Comparison of ENCODE assay signal across 31 cellular contexts in the genomic region with DNA sequence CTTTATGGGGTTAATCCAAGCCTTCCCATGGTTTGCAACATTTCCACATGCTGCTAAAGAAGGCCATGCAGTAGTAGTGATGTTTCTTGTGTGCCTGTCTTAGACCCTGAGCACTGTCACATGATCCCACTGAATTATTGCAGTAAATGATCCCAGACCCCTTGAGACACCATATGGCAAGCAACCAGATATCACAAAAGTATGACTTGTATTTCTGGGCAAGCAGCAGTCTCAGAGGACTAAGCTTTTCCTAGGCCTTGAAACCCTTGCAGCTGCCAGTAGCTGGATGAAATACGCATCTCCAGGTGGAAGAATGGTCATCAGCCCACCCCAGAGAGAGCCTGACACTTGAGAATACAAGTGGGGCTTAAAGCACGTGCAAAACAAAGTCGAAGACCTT. TPM values are rescaled to one million over a fixed set of nuclear protein-coding genes. Genes with fewer than 3 reads are reported as not detected.
DNase-seq lines count a peak whose midpoint lies in the region; ATAC-seq, FAIRE-seq and TF ChIP-seq lines count a peak whose summit lies in the region.
"Had no signal": no experiment of that assay in that cellular context is flagged by ENCODE, and none has a peak within 500 bp of the region (broad histone marks: within the 10 kb centered on the region; RNA-seq: fewer than 3 reads in every experiment).

No MANE protein-coding gene starts in this region.

- H2AK5ac ChIP-seq in trophoblast cell (ENCODE audit: low read length), result no peak overlapping the region

- H3K36me3 Mint-ChIP-seq in effector memory CD8-positive, alpha-beta T cell (ENCODE audit: insufficient read depth), result no peaks in the 10 kb centered on the region
- H3K36me3 Mint-ChIP-seq: activated naive CD8-positive, alpha-beta T cell treated with anti-CD3 and anti-CD28 coated beads for 36 hours; CD8-positive, alpha-beta T cell had no signal

- H2BK12ac ChIP-seq in trophoblast cell (ENCODE audit: low read length), result no peak overlapping the region

- no CpG with 5 or more reads among the region's 3 CpGs for WGBS in trophoblast cell (ENCODE audit: extremely low coverage, insufficient coverage, insufficient read length)

- no peak overlapping the region for H3K14ac ChIP-seq in trophoblast cell (ENCODE audit: low read length)

- no peak overlapping the region for H3K4me2 ChIP-seq in trophoblast cell (ENCODE audit: low read length)
- H3K4me2 ChIP-seq: GM23338 had no signal

- in situ Hi-C loops in KBM-7 (cut with MboI; ENCODE audit: low pct_unique_long_range_greater_than_20kb, low sequenced_read_pairs), result no loop called here

- no peak for FAIRE-seq in HTR-8/SVneo (lab: Jason Lieb, UNC)
- FAIRE-seq in H54 (lab: Jason Lieb, UNC), result no peak

- H4K8ac ChIP-seq in trophoblast cell (ENCODE audit: low read depth, low read length), result no peak overlapping the region

- intact Hi-C loops in Right ventricle myocardium superior (cut with DNase I), result no loop called here

- H3K27me3 ChIP-seq in right atrium auricular region (no peaks in the 10 kb centered on the region), trophoblast cell (ENCODE audit: insufficient read depth, low read length) (no peaks in the 10 kb centered on the region)
- H3K27me3 ChIP-seq: right lobe of liver, vagina had no signal

- no peak overlapping the region for H2AFZ ChIP-seq in trophoblast cell (ENCODE audit: insufficient read depth, low read length, poor library complexity)
- H2AFZ ChIP-seq: GM23338 had no signal

- H3K36me3 ChIP-seq in right atrium auricular region (no peaks in the 10 kb centered on the region), trophoblast cell (ENCODE audit: control insufficient read depth in 1 of 2, insufficient read depth in 2 of 2, low read length in 2 of 2) (no peaks in the 10 kb centered on the region)
- H3K36me3 ChIP-seq: right lobe of liver, thoracic aorta, vagina had no signal

- no peak overlapping the region for H3K18ac ChIP-seq in trophoblast cell (ENCODE audit: low read length)

- TF ChIP-seq CTCF in right atrium auricular region (IDR thresholded peaks at IDR 0.05), result no peak

- no peak overlapping the region for H2BK120ac ChIP-seq in trophoblast cell (ENCODE audit: insufficient read depth, low read length, poor library complexity)

- peak; percentile 78 for ATAC-seq in Right ventricle myocardium superior (ENCODE audit: poor library complexity)
- ATAC-seq in effector memory CD8-positive, alpha-beta T cell (replicated peaks), result no peak
- ATAC-seq: activated CD4-positive, alpha-beta T cell treated with anti-CD3 and anti-CD28 coated beads for 36 hours; CD8-positive, alpha-beta T cell; GM23338; left colon; right lobe of liver had no signal

- no peak overlapping the region for H3K9ac ChIP-seq in trophoblast cell (ENCODE audit: low read length)

- peak overlapping the region; percentile 33 for H3K23ac ChIP-seq in trophoblast cell (ENCODE audit: low read length)

- H3K4ac ChIP-seq in trophoblast cell (ENCODE audit: low read depth, low read length), result no peak overlapping the region

- no peak overlapping the region for H4K91ac ChIP-seq in trophoblast cell (ENCODE audit: low read depth, low read length)

- H3K4me1 ChIP-seq in right atrium auricular region (peaks cover 0 to 5% of the 10 kb centered on the region in 2 donors), trophoblast cell (ENCODE audit: control insufficient read depth in 1 of 2, insufficient read depth in 2 of 2, low read length in 2 of 2) (no peaks in the 10 kb centered on the region)
- H3K4me1 ChIP-seq: right lobe of liver, vagina had no signal

- no peak overlapping the region for H4K12ac ChIP-seq in trophoblast cell (ENCODE audit: low read depth, low read length)

- no peak for TF ChIP-seq POLR2A in H54 (IDR thresholded peaks at IDR 0.05; ENCODE audit: low read depth, low read length)

- H3K27ac Mint-ChIP-seq in effector memory CD8-positive, alpha-beta T cell, result no peak overlapping the region
- H3K27ac Mint-ChIP-seq: activated CD4-positive, alpha-beta T cell treated with anti-CD3 and anti-CD28 coated beads for 36 hours; activated naive CD8-positive, alpha-beta T cell treated with anti-CD3 and anti-CD28 coated beads for 36 hours; CD8-positive, alpha-beta T cell; GM23338; HFFc6; T-helper 2 cell treated with Interferon-gamma antibody and Interleukin-4, amounts not matched to agents 5 μg/mL and 100 μg/mL, for 36 hours had no signal

- no peaks in the 10 kb centered on the region for H3K4me1 Mint-ChIP-seq in effector memory CD8-positive, alpha-beta T cell (ENCODE audit: low read depth in 2 of 2)
- H3K4me1 Mint-ChIP-seq: activated CD4-positive, alpha-beta T cell treated with anti-CD3 and anti-CD28 coated beads for 36 hours; activated naive CD8-positive, alpha-beta T cell treated with anti-CD3 and anti-CD28 coated beads for 36 hours had no signal

- H3K27ac ChIP-seq in right atrium auricular region (no peak overlapping the region), trophoblast cell (ENCODE audit: low read depth, low read length) (no peak overlapping the region)
- H3K27ac ChIP-seq: HL-60, right lobe of liver, RWPE1, thoracic aorta, vagina had no signal

- no peaks in the 10 kb centered on the region for H3K9me3 ChIP-seq in right atrium auricular region
- H3K9me3 ChIP-seq in trophoblast cell (ENCODE audit: insufficient read depth, low read depth, low read length), result no peaks in the 10 kb centered on the region
- H3K9me3 ChIP-seq: right lobe of liver, thoracic aorta, vagina had no signal

- H3K79me2 ChIP-seq in trophoblast cell (ENCODE audit: control insufficient read depth, insufficient read depth, low read length, poor library complexity), result no peaks in the 10 kb centered on the region

- DNase-seq in Right ventricle myocardium superior, result peak; percentile 37
- DNase-seq in right atrium auricular region (ENCODE audit: low spot score), result no peak
- peak; percentile 43 for DNase-seq in fibroblast of the conjunctiva (ENCODE audit: low read depth)
- no peak for DNase-seq in trophoblast cell
- no peak for DNase-seq in HTR-8/SVneo (ENCODE audit: insufficient read length, low spot score)
- DNase-seq in KBM-7, result no peak
- DNase-seq in effector memory CD8-positive, alpha-beta T cell, result no peak
- DNase-seq in H54 (ENCODE audit: insufficient read length, low spot score), result no peak
- DNase-seq: activated CD4-positive, alpha-beta T cell treated with anti-CD3 and anti-CD28 coated beads for 36 hours; activated CD8-positive, alpha-beta memory T cell treated with anti-CD3 and anti-CD28 coated beads for 24 hours; activated effector memory CD4-positive, alpha-beta T cell treated with anti-CD3 and anti-CD28 coated beads, Interleukin-2, amount 50 U/mL, for 16 hours; activated naive CD8-positive, alpha-beta T cell treated with anti-CD3 and anti-CD28 coated beads for 36 hours; CD8-positive, alpha-beta T cell; DMS153; HFFc6; Karpas-422; left colon; mesenchymal stem cell; NCI-H187; NCI-H226; right lobe of liver; stimulated activated CD4-positive, alpha-beta T cell treated with anti-CD3 and anti-CD28 coated beads, Interleukin-15, amount 100 ng/mL, for 24 hours; stimulated activated naive CD4-positive, alpha-beta T cell had no signal

- no peak overlapping the region for H3K4me3 Mint-ChIP-seq in effector memory CD8-positive, alpha-beta T cell
- H3K4me3 Mint-ChIP-seq: activated CD4-positive, alpha-beta T cell treated with anti-CD3 and anti-CD28 coated beads for 36 hours; activated naive CD8-positive, alpha-beta T cell treated with anti-CD3 and anti-CD28 coated beads for 36 hours; CD8-positive, alpha-beta T cell; GM23338; HFFc6; T-helper 2 cell treated with Interferon-gamma antibody and Interleukin-4, amounts not matched to agents 5 μg/mL and 100 μg/mL, for 36 hours had no signal

- no peak overlapping the region for H2BK5ac ChIP-seq in trophoblast cell (ENCODE audit: low read depth, low read length, poor library complexity)

- no peaks in the 10 kb centered on the region for H3K79me1 ChIP-seq in trophoblast cell (ENCODE audit: low read length)

- peaks cover 11 to 16% of the 10 kb centered on the region in 2 donors for H3K27me3 Mint-ChIP-seq in effector memory CD8-positive, alpha-beta T cell

- H3K4me3 ChIP-seq in right atrium auricular region (no peak overlapping the region), trophoblast cell (ENCODE audit: low read depth, low read length) (no peak overlapping the region)
- H3K4me3 ChIP-seq: GM23338, right lobe of liver, thoracic aorta, vagina had no signal

- H3K9me3 Mint-ChIP-seq in effector memory CD8-positive, alpha-beta T cell, result no peaks in the 10 kb centered on the region
- H3K9me3 Mint-ChIP-seq: activated naive CD8-positive, alpha-beta T cell treated with anti-CD3 and anti-CD28 coated beads for 36 hours; CD8-positive, alpha-beta T cell; GM23338; HFFc6; T-helper 2 cell treated with Interferon-gamma antibody and Interleukin-4, amounts not matched to agents 5 μg/mL and 100 μg/mL, for 36 hours had no signal

RNA-seq across cellular contexts. Expression of gene CDO1, which starts 41.8 kb away (rescaled TPM):
- total RNA-seq in Right ventricle myocardium superior (9.2 TPM), right atrium auricular region (10 to 100 TPM; 24.7 to 66.0 TPM)
- 6.8 and 7.1 TPM in 2 replicates for polyA plus RNA-seq in trophoblast cell (2013)
- total RNA-seq: A172; CD8-positive, alpha-beta T cell; G401 had no signal

Comparison
In these comparisons a context has a peak if more than half of its experiments do, and no peak if none do; other contexts are left out.
1. DNase-seq: peak in Right ventricle myocardium superior (single experiment) and fibroblast of the conjunctiva (single experiment); none in right atrium auricular region (single experiment), trophoblast cell (0 of 2), HTR-8/SVneo (single experiment), KBM-7 (single experiment), effector memory CD8-positive, alpha-beta T cell (0 of 3) and H54 (single experiment).